ENCODE assay signal across 22 cellular contexts in genomic region chr6:126748141-126748540, GRCh38.
A peak's percentile ranks its signal among the peaks of the same experiment; 100 is the strongest.
DNase-seq lines count a peak whose midpoint lies in the region; ATAC-seq, FAIRE-seq and TF ChIP-seq lines count a peak whose summit lies in the region.
"Had no signal": no experiment of that assay in that cellular context is flagged by ENCODE, and none has a peak within 500 bp of the region (broad histone marks: within the 10 kb centered on the region; RNA-seq: fewer than 3 reads in every experiment).

No MANE protein-coding gene starts in this region.

- POLR2A ChIA-PET in GM10248 (lab: Yijun Ruan, JAX), result no interaction called here

- DNase-seq in AG09319 (ENCODE audit: extremely low read depth, low read depth) (peak; percentile 59), HCEC 1CT (peak; percentile 37), epidermal melanocyte (ENCODE audit: insufficient read length, low spot score) (peak; percentile 20), fibroblast of the conjunctiva (ENCODE audit: low read depth) (peak; percentile 68), GM10248 (ENCODE audit: extremely low spot score) (no peak), H54 (ENCODE audit: insufficient read length, low spot score) (no peak), GM19240 (ENCODE audit: insufficient read length, low spot score) (no peak)
- DNase-seq: CD4-positive, alpha-beta T cell; COR-L47; DMS 273 treated with DMSO at 0.1 percent for 48 hours; DND-41; H9; KG1; NCI-H1105; NCI-H2081; NCI-H2171; NCI-H345; Peyer's patch had no signal

- TF ChIP-seq CTCF in AG09319 (IDR thresholded peaks at IDR 0.05; ENCODE audit: low read depth, low read length) (no peak), GM10248 (IDR thresholded peaks at IDR 0.05; ENCODE audit: control extremely low read depth, extremely low read depth, low read depth, missing control alignments) (no peak)

- no peak for TF ChIP-seq POLR2A in H54 (IDR thresholded peaks at IDR 0.05; ENCODE audit: low read depth, low read length)

- CTCF ChIA-PET in GM10248 (lab: Yijun Ruan, JAX), result interaction anchor here (1.0 to 1.9 kb wide), 3 partner anchors 10 to 33 kb away, joined by 3 to 6 read pairs (median 5); no protein-coding TSS in a partner anchor

- no peak for FAIRE-seq in H54 (lab: Jason Lieb, UNC)
- FAIRE-seq: G401.6, GM19239, HTR-8/SVneo had no signal

- ATAC-seq in GM21360 (IDR thresholded peaks at IDR 0.05; ENCODE audit: unreplicated experiment), result no peak

Comparison
In these comparisons a context has a peak if more than half of its experiments do, and no peak if none do; other contexts are left out.
1. DNase-seq: peak in AG09319 (single experiment), HCEC 1CT (single experiment), epidermal melanocyte (single experiment) and fibroblast of the conjunctiva (single experiment); none in GM10248 (single experiment), H54 (single experiment) and GM19240 (single experiment).